43 cellular contexts compared by ENCODE assay signal in genomic region chr16:49428808-49429207, GRCh38. TPM values are rescaled to one million over a fixed set of nuclear protein-coding genes. Genes with fewer than 3 reads are reported as not detected.
"Had no signal": no experiment of that assay in that cellular context is flagged by ENCODE, and none has a peak within 500 bp of the region (broad histone marks: within the 10 kb centered on the region; RNA-seq: fewer than 3 reads in every experiment).

No MANE protein-coding gene starts in this region.

- H3K9me3 Mint-ChIP-seq: activated naive CD4-positive, alpha-beta T cell treated with anti-CD3 and anti-CD28 coated beads, Interleukin-2, amount 50 U/mL, for 24 hours; activated naive CD8-positive, alpha-beta T cell treated with anti-CD3 and anti-CD28 coated beads, Interleukin-2, amount 10 ng/mL, durations not matched to agents 7 days and 5 days; central memory CD8-positive, alpha-beta T cell had no signal

- H3K4me3 ChIP-seq: adrenal gland, ascending aorta, body of pancreas, breast epithelium, cardiac muscle cell had no signal

- H3K9me3 ChIP-seq: adrenal gland, ascending aorta, body of pancreas had no signal

- H3K27ac ChIP-seq: adrenal gland, ascending aorta, body of pancreas, brain microvascular endothelial cell, breast epithelium, cardiac muscle cell had no signal

- H3K36me3 ChIP-seq: adrenal gland, ascending aorta, brain microvascular endothelial cell, breast epithelium, cardiac muscle cell had no signal

- FAIRE-seq: astrocyte, bronchial epithelial cell had no signal

- H3K4me1 ChIP-seq: adrenal gland, ascending aorta, body of pancreas, breast epithelium had no signal

- ATAC-seq: activated naive CD4-positive, alpha-beta T cell treated with anti-CD3 and anti-CD28 coated beads, Interleukin-2, amount 50 U/mL, for 72 hours; activated naive CD8-positive, alpha-beta T cell treated with anti-CD3 and anti-CD28 coated beads, Interleukin-2, amount 50 U/mL, for 24 hours; activated T-cell treated with anti-CD3 and anti-CD28 coated beads, Interleukin-2, amount 50 U/mL, for 4 hours; activated T-cell treated with anti-CD3 and anti-CD28 coated beads, Interleukin-2, amount 50 U/mL, for 72 hours; activated T-helper 17 cell treated with anti-CD3 and anti-CD28 coated beads, Interleukin-2, amount 50 U/mL, for 72 hours; body of pancreas had no signal

- H3K4me3 Mint-ChIP-seq: activated naive CD4-positive, alpha-beta T cell treated with anti-CD3 and anti-CD28 coated beads for 36 hours; activated naive CD4-positive, alpha-beta T cell treated with anti-CD3 and anti-CD28 coated beads, Interleukin-2, amount 10 ng/mL, durations not matched to agents 7 days and 5 days; activated naive CD4-positive, alpha-beta T cell treated with anti-CD3 and anti-CD28 coated beads, Interleukin-2, amount 50 U/mL, for 24 hours; activated naive CD8-positive, alpha-beta T cell; activated naive CD8-positive, alpha-beta T cell treated with anti-CD3 and anti-CD28 coated beads for 36 hours; activated naive CD8-positive, alpha-beta T cell treated with anti-CD3 and anti-CD28 coated beads, Interleukin-2, amount 10 ng/mL, durations not matched to agents 7 days and 5 days; activated naive CD8-positive, alpha-beta T cell treated with anti-CD3 and anti-CD28 coated beads, Interleukin-2, amount 50 U/mL, for 24 hours; activated T-cell treated with anti-CD3 and anti-CD28 coated beads, Interleukin-2, amount 50 U/mL, for 24 hours; activated T-cell treated with anti-CD3 and anti-CD28 coated beads, Interleukin-2, amount 50 U/mL, for 4 hours; activated T-cell treated with anti-CD3 and anti-CD28 coated beads, Interleukin-2, amount 50 U/mL, for 72 hours; activated T-helper 1 cell treated with anti-CD3 and anti-CD28 coated beads, Interleukin-12 subunit alpha, Interleukin-12 subunit beta, Interleukin-2, Interleukin-4 antibody, amounts not matched to agents 30 ng/mL and 10 ng/mL and 1 ng/mL, durations not matched to agents 14 hours and 24 hours and 36 hours; activated T-helper 17 cell treated with anti-CD3 and anti-CD28 coated beads, Interleukin-2, amount 50 U/mL, for 72 hours; brain; central memory CD8-positive, alpha-beta T cell had no signal

- H3K4me1 Mint-ChIP-seq: activated naive CD4-positive, alpha-beta T cell treated with anti-CD3 and anti-CD28 coated beads, Interleukin-2, amount 10 ng/mL, durations not matched to agents 7 days and 5 days; activated naive CD4-positive, alpha-beta T cell treated with anti-CD3 and anti-CD28 coated beads, Interleukin-2, amount 50 U/mL, for 24 hours; activated naive CD8-positive, alpha-beta T cell treated with anti-CD3 and anti-CD28 coated beads for 36 hours; activated naive CD8-positive, alpha-beta T cell treated with anti-CD3 and anti-CD28 coated beads, Interleukin-2, amount 50 U/mL, for 24 hours; activated T-helper 17 cell treated with anti-CD3 and anti-CD28 coated beads, Interleukin-2, amount 50 U/mL, for 72 hours; brain; central memory CD8-positive, alpha-beta T cell had no signal

- H3K27me3 Mint-ChIP-seq: activated naive CD8-positive, alpha-beta T cell; activated naive CD8-positive, alpha-beta T cell treated with anti-CD3 and anti-CD28 coated beads for 36 hours; activated naive CD8-positive, alpha-beta T cell treated with anti-CD3 and anti-CD28 coated beads, Interleukin-2, amount 10 ng/mL, durations not matched to agents 7 days and 5 days; activated naive CD8-positive, alpha-beta T cell treated with anti-CD3 and anti-CD28 coated beads, Interleukin-2, amount 50 U/mL, for 24 hours had no signal

- H3K27me3 ChIP-seq: adrenal gland, ascending aorta, body of pancreas, brain microvascular endothelial cell, cardiac muscle cell had no signal

- DNase-seq: activated effector memory CD4-positive, alpha-beta T cell treated with Interleukin-2 at 50 U/mL for 16 hours; activated gamma-delta T cell; activated gamma-delta T cell treated with Interleukin-2 at 50 U/mL for 16 hours; activated naive CD4-positive, alpha-beta T cell; activated naive CD4-positive, alpha-beta T cell treated with anti-CD3 and anti-CD28 coated beads for 36 hours; activated naive CD4-positive, alpha-beta T cell treated with anti-CD3 and anti-CD28 coated beads, Interleukin-2, amount 50 U/mL, for 16 hours; activated naive CD4-positive, alpha-beta T cell treated with Interleukin-2 at 50 U/mL for 16 hours; activated naive CD8-positive, alpha-beta T cell treated with anti-CD3 and anti-CD28 coated beads for 36 hours; activated naive CD8-positive, alpha-beta T cell treated with anti-CD3 and anti-CD28 coated beads, Interleukin-2, amount 10 ng/mL, durations not matched to agents 7 days and 5 days; activated naive CD8-positive, alpha-beta T cell treated with anti-CD3 and anti-CD28 coated beads, Interleukin-2, amount 50 U/mL, for 24 hours; activated T-cell treated with anti-CD3 and anti-CD28 coated beads, Interleukin-2, amount 50 U/mL, for 1 hour; activated T-cell treated with anti-CD3 and anti-CD28 coated beads, Interleukin-2, amount 50 U/mL, for 24 hours; activated T-cell treated with anti-CD3 and anti-CD28 coated beads, Interleukin-2, amount 50 U/mL, for 4 hours; activated T-cell treated with anti-CD3 and anti-CD28 coated beads, Interleukin-2, amount 50 U/mL, for 48 hours; activated T-cell treated with anti-CD3 and anti-CD28 coated beads, Interleukin-2, amount 50 U/mL, for 72 hours; adrenal gland; amniotic stem cell; amygdala; anterior cingulate cortex; body of pancreas; brain microvascular endothelial cell; caudate nucleus; central memory CD4-positive, alpha-beta T cell; cerebellar nuclear complex had no signal

- H3K36me3 Mint-ChIP-seq: activated naive CD4-positive, alpha-beta T cell treated with anti-CD3 and anti-CD28 coated beads, Interleukin-2, amount 10 ng/mL, durations not matched to agents 7 days and 5 days; activated naive CD4-positive, alpha-beta T cell treated with anti-CD3 and anti-CD28 coated beads, Interleukin-2, amount 50 U/mL, for 24 hours; activated naive CD8-positive, alpha-beta T cell treated with anti-CD3 and anti-CD28 coated beads for 36 hours; activated naive CD8-positive, alpha-beta T cell treated with anti-CD3 and anti-CD28 coated beads, Interleukin-2, amount 10 ng/mL, durations not matched to agents 7 days and 5 days; brain had no signal

- H3K27ac Mint-ChIP-seq: activated naive CD4-positive, alpha-beta T cell treated with anti-CD3 and anti-CD28 coated beads for 36 hours; activated naive CD4-positive, alpha-beta T cell treated with anti-CD3 and anti-CD28 coated beads, Interleukin-2, amount 10 ng/mL, durations not matched to agents 7 days and 5 days; activated naive CD4-positive, alpha-beta T cell treated with anti-CD3 and anti-CD28 coated beads, Interleukin-2, amount 50 U/mL, for 24 hours; activated naive CD4-positive, alpha-beta T cell treated with anti-CD3 and anti-CD28 coated beads, Interleukin-2, amount 50 U/mL, for 72 hours; activated naive CD8-positive, alpha-beta T cell; activated naive CD8-positive, alpha-beta T cell treated with anti-CD3 and anti-CD28 coated beads for 36 hours; activated naive CD8-positive, alpha-beta T cell treated with anti-CD3 and anti-CD28 coated beads, Interleukin-2, amount 10 ng/mL, durations not matched to agents 7 days and 5 days; activated naive CD8-positive, alpha-beta T cell treated with anti-CD3 and anti-CD28 coated beads, Interleukin-2, amount 50 U/mL, for 24 hours; activated T-cell treated with anti-CD3 and anti-CD28 coated beads, Interleukin-2, amount 50 U/mL, for 24 hours; activated T-cell treated with anti-CD3 and anti-CD28 coated beads, Interleukin-2, amount 50 U/mL, for 72 hours; activated T-helper 1 cell treated with anti-CD3 and anti-CD28 coated beads, Interleukin-12 subunit alpha, Interleukin-12 subunit beta, Interleukin-2, Interleukin-4 antibody, amounts not matched to agents 30 ng/mL and 10 ng/mL and 1 ng/mL, durations not matched to agents 14 hours and 24 hours and 36 hours; activated T-helper 17 cell treated with anti-CD3 and anti-CD28 coated beads, Interleukin-2, amount 50 U/mL, for 72 hours; activated T-helper 2 cell treated with anti-CD3 and anti-CD28 coated beads, Interferon-gamma antibody, Interleukin-2, Interleukin-4, amounts not matched to agents 10 μg/mL and 5 μg/mL and 100 μg/mL, durations not matched to agents 14 hours and 24 hours and 36 hours; brain had no signal

RNA-seq across cellular contexts. Expression of gene C16orf78, which starts 55.2 kb away (rescaled TPM):
- total RNA-seq: activated naive CD4-positive, alpha-beta T cell treated with anti-CD3 and anti-CD28 coated beads for 36 hours; activated naive CD4-positive, alpha-beta T cell treated with anti-CD3 and anti-CD28 coated beads, Interleukin-2, amount 50 U/mL, for 72 hours; activated naive CD8-positive, alpha-beta T cell treated with anti-CD3 and anti-CD28 coated beads for 36 hours; activated naive CD8-positive, alpha-beta T cell treated with anti-CD3 and anti-CD28 coated beads, Interleukin-2, amount 10 ng/mL, durations not matched to agents 7 days and 5 days; activated T-cell treated with anti-CD3 and anti-CD28 coated beads, Interleukin-2, amount 50 U/mL, for 4 hours; activated T-cell treated with anti-CD3 and anti-CD28 coated beads, Interleukin-2, amount 50 U/mL, for 72 hours; activated T-helper 1 cell treated with anti-CD3 and anti-CD28 coated beads, Interleukin-12 subunit alpha, Interleukin-12 subunit beta, Interleukin-2, Interleukin-4 antibody, amounts not matched to agents 30 ng/mL and 10 ng/mL and 1 ng/mL, durations not matched to agents 14 hours and 24 hours and 36 hours; activated T-helper 17 cell treated with anti-CD3 and anti-CD28 coated beads, Interleukin-2, amount 50 U/mL, for 72 hours; activated T-helper 2 cell treated with anti-CD3 and anti-CD28 coated beads, Interferon-gamma antibody, Interleukin-2, Interleukin-4, amounts not matched to agents 10 μg/mL and 5 μg/mL and 100 μg/mL, durations not matched to agents 14 hours and 24 hours and 36 hours; adrenal gland; aorta; ascending aorta; astrocyte; body of pancreas; breast epithelium; bronchial epithelial cell; cardiac muscle cell; cardiac septum; cerebellum; chondrocyte had no signal
- polyA plus RNA-seq: adipose tissue, adrenal gland, aorta, cardiac muscle cell had no signal
